Comparison of ENCODE assay signal across 20 cellular contexts in the genomic region with DNA sequence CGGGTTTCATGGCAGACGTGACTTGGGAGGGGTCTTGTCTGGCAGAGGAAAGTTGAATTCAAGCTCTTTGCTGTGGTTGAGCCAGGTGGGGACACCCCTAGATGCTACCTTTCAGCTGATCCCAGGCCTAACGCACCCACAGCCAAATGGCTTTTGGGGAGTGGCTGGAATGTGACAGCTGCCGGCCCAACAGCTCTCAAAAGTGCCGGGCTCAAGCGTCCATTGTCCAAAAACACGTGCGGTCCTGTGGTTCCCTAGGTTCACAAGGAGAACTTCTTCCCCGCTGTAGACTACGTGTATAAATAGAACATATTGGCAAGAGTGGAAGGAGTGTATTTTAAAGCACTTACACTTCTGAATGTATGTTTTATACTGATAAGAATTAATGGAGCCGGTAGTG.
DNase-seq lines count a peak whose midpoint lies in the region; ATAC-seq, FAIRE-seq and TF ChIP-seq lines count a peak whose summit lies in the region.
"Had no signal": no experiment of that assay in that cellular context is flagged by ENCODE, and none has a peak within 500 bp of the region (broad histone marks: within the 10 kb centered on the region; RNA-seq: fewer than 3 reads in every experiment).

No MANE protein-coding gene starts in this region.

- no peaks in the 10 kb centered on the region for H3F3A ChIP-seq in MM.1S (ENCODE audit: insufficient read depth, low read length)

- POLR2A ChIA-PET in HEK293 (lab: Yijun Ruan, JAX), result no interaction called here

- H3K4me3 Mint-ChIP-seq in brain, result no peak overlapping the region
- H3K4me3 Mint-ChIP-seq: IgD-negative memory B cell had no signal

- CTCF ChIA-PET in HEK293 (lab: Yijun Ruan, JAX), result no interaction called here

- H3K9me2 ChIP-seq in MM.1S (replicated peaks; ENCODE audit: insufficient read depth, low read length), result no peaks in the 10 kb centered on the region

- no peak overlapping the region for H3K4me2 ChIP-seq in MM.1S (ENCODE audit: low read depth, low read length)
- H3K4me2 ChIP-seq: A549 had no signal

- FAIRE-seq in D721Med (lab: Jason Lieb, UNC), result no peak
- FAIRE-seq: A549, H1 had no signal

- H4K20me1 ChIP-seq in MM.1S (ENCODE audit: insufficient read depth, low read length), result no peaks in the 10 kb centered on the region

- peaks cover 79% of the 10 kb centered on the region for H3K4me1 Mint-ChIP-seq in brain
- H3K4me1 Mint-ChIP-seq: IgD-negative memory B cell had no signal

- TF ChIP-seq POLR2A in testis (IDR thresholded peaks at IDR 0.05), result no peak

- intact Hi-C loops in right cardiac atrium (cut with DNase I) (no loop called here), testis (cut with DNase I; ENCODE audit: low total_unique reads) (no loop called here)

- H3K36me3 Mint-ChIP-seq in brain, result no peaks in the 10 kb centered on the region

- no peak overlapping the region for H3K9ac ChIP-seq in MM.1S (ENCODE audit: low read length)

- H3K27ac Mint-ChIP-seq in brain, result peak overlapping the region; percentile 32 to 96 (median 54)
- H3K27ac Mint-ChIP-seq: IgD-negative memory B cell had no signal

- peak in 2 of 3 donors; percentile 41 to 43 for DNase-seq in right cardiac atrium
- no peak for DNase-seq in testis
- DNase-seq in D721Med (ENCODE audit: insufficient read length, low spot score), result no peak
- DNase-seq in dedifferentiated amniotic fluid mesenchymal stem cell (ENCODE audit: extremely low spot score), result no peak
- DNase-seq in MM.1S, result no peak
- DNase-seq: BE2C, NCI-H1694, NCI-H2081, NCI-H2171, NCI-H345, NCI-H524, NCI-H82, Peyer's patch had no signal

- no peak for TF ChIP-seq CTCF in HEK293 (tag by site-specific recombination; IDR thresholded peaks at IDR 0.05)
- TF ChIP-seq CTCF in brain (conservative IDR thresholded peaks at IDR 0.05), result no peak
- TF ChIP-seq CTCF in testis (IDR thresholded peaks at IDR 0.05), result no peak
- TF ChIP-seq CTCF in D721Med (IDR thresholded peaks at IDR 0.05; ENCODE audit: insufficient read depth, missing control alignments), result no peak
- TF ChIP-seq CTCF in MM.1S (IDR thresholded peaks at IDR 0.05; ENCODE audit: low read length), result no peak

- H2AFZ ChIP-seq in MM.1S (ENCODE audit: low read length), result no peak overlapping the region

- H3K27me3 ChIP-seq in right cardiac atrium (ENCODE audit: control insufficient read depth, insufficient read depth), result no peaks in the 10 kb centered on the region
- no peaks in the 10 kb centered on the region for H3K27me3 ChIP-seq in testis
- peaks cover 96% of the 10 kb centered on the region for H3K27me3 ChIP-seq in MM.1S (replicated peaks; ENCODE audit: insufficient read depth, low read length)
- H3K27me3 ChIP-seq: Peyer's patch had no signal

- no peaks in the 10 kb centered on the region for H3K9me3 ChIP-seq in HEK293 (ENCODE audit: control insufficient read depth, insufficient read depth, low read depth, low read length)
- H3K9me3 ChIP-seq in right cardiac atrium (ENCODE audit: control insufficient read depth, low read length), result no peaks in the 10 kb centered on the region
- H3K9me3 ChIP-seq in testis, result no peaks in the 10 kb centered on the region
- no peaks in the 10 kb centered on the region for H3K9me3 ChIP-seq in MM.1S (replicated peaks; ENCODE audit: insufficient read depth, low read length)
- H3K9me3 ChIP-seq: A549, BE2C, Peyer's patch had no signal

- H3K4me3 ChIP-seq in HEK293 (ENCODE audit: low read depth, low read length) (no peak overlapping the region), right cardiac atrium (ENCODE audit: low read length) (no peak overlapping the region), testis (no peak overlapping the region), MM.1S (ENCODE audit: low read length) (no peak overlapping the region)
- H3K4me3 ChIP-seq: A549, Peyer's patch had no signal

- peaks cover 0 to 3% (median 0%) of the 10 kb centered on the region in 5 experiments for H3K9me3 Mint-ChIP-seq in brain

- H3K27me3 Mint-ChIP-seq in brain, result no peaks in the 10 kb centered on the region

- ATAC-seq in right cardiac atrium, result no peak
- no peak for ATAC-seq in activated CD4-positive, CD25-positive, alpha-beta regulatory T cell treated with anti-CD3 and anti-CD28 coated beads, Interleukin-2, amount 50 U/mL, for 24 hours
- ATAC-seq: A549, HCT116 had no signal

- H3K36me3 ChIP-seq in HEK293 (ENCODE audit: control insufficient read depth in 2 of 2, insufficient read depth in 1 of 2, low read length in 2 of 2) (no peaks in the 10 kb centered on the region), testis (ENCODE audit: low read depth, missing control alignments) (no peaks in the 10 kb centered on the region), MM.1S (replicated peaks; ENCODE audit: insufficient read depth, low read length) (no peaks in the 10 kb centered on the region)
- H3K36me3 ChIP-seq: BE2C, Peyer's patch had no signal

- 72% methylated on average over 11 of the region's 11 CpGs for WGBS in right cardiac atrium
- WGBS in testis, 2 donors, result 83 to 88% methylated on average over 10 to 11 of the region's 11 CpGs

- H3K79me2 ChIP-seq in MM.1S (ENCODE audit: low read length), result no peaks in the 10 kb centered on the region

- H3K4me1 ChIP-seq in HEK293 (ENCODE audit: control insufficient read depth, insufficient read depth, low read length) (peaks cover 18% of the 10 kb centered on the region), right cardiac atrium (ENCODE audit: control insufficient read depth, insufficient read depth, low read length) (peaks cover 3% of the 10 kb centered on the region), testis (peaks cover 55% of the 10 kb centered on the region), MM.1S (ENCODE audit: low read length) (no peaks in the 10 kb centered on the region)
- H3K4me1 ChIP-seq: A549, BE2C, Peyer's patch had no signal

- H3K27ac ChIP-seq in HEK293 (ENCODE audit: extremely low read depth, low read depth, low read length), result peak overlapping the region; percentile 67; the same call in 1 of the 2 replicates
- no peak overlapping the region for H3K27ac ChIP-seq in right cardiac atrium (ENCODE audit: low read length)
- peak overlapping the region; percentile 80 to 83 for H3K27ac ChIP-seq in testis
- no peak overlapping the region for H3K27ac ChIP-seq in MM.1S (ENCODE audit: low read length)
- H3K27ac ChIP-seq: A549 had no signal

TF ChIP-seq in HEK293, 187 proteins besides CTCF, POLR2A, EP300 and RAD21:
- TF ChIP-seq ZNF777 (tag by site-specific recombination; IDR thresholded peaks at IDR 0.05; ENCODE audit: borderline replicate concordance), result no peak
- TF ChIP-seq, protein P1, sequence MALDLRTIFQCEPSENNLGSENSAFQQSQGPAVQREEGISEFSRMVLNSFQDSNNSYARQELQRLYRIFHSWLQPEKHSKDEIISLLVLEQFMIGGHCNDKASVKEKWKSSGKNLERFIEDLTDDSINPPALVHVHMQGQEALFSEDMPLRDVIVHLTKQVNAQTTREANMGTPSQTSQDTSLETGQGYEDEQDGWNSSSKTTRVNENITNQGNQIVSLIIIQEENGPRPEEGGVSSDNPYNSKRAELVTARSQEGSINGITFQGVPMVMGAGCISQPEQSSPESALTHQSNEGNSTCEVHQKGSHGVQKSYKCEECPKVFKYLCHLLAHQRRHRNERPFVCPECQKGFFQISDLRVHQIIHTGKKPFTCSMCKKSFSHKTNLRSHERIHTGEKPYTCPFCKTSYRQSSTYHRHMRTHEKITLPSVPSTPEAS (tag by site-specific recombination; IDR thresholded peaks at IDR 0.05), result no peak
- no peak for TF ChIP-seq REPIN1 (tag by site-specific recombination; IDR thresholded peaks at IDR 0.05; ENCODE audit: low read depth)
- no peak for TF ChIP-seq ZFP41 (tag by site-specific recombination; IDR thresholded peaks at IDR 0.05; ENCODE audit: borderline replicate concordance)
- no peak for TF ChIP-seq ZNF48 (tag by site-specific recombination; IDR thresholded peaks at IDR 0.05)
- no peak for TF ChIP-seq ZNF114 (tag by site-specific recombination; IDR thresholded peaks at IDR 0.05)
- no peak for TF ChIP-seq ZBTB17 (tag by site-specific recombination; IDR thresholded peaks at IDR 0.05)
- TF ChIP-seq ZNF600 (tag by site-specific recombination; IDR thresholded peaks at IDR 0.05), result no peak
- no peak for TF ChIP-seq KLF8 (tag by site-specific recombination; IDR thresholded peaks at IDR 0.05)
- TF ChIP-seq ZBTB21 (tag by site-specific recombination; IDR thresholded peaks at IDR 0.05), result no peak
- TF ChIP-seq KLF9 (tag by site-specific recombination; IDR thresholded peaks at IDR 0.05; ENCODE audit: low read depth), result no peak
- no peak for TF ChIP-seq ZNF529 (tag by site-specific recombination; IDR thresholded peaks at IDR 0.05; ENCODE audit: insufficient replicate concordance)
- TF ChIP-seq, protein P2, sequence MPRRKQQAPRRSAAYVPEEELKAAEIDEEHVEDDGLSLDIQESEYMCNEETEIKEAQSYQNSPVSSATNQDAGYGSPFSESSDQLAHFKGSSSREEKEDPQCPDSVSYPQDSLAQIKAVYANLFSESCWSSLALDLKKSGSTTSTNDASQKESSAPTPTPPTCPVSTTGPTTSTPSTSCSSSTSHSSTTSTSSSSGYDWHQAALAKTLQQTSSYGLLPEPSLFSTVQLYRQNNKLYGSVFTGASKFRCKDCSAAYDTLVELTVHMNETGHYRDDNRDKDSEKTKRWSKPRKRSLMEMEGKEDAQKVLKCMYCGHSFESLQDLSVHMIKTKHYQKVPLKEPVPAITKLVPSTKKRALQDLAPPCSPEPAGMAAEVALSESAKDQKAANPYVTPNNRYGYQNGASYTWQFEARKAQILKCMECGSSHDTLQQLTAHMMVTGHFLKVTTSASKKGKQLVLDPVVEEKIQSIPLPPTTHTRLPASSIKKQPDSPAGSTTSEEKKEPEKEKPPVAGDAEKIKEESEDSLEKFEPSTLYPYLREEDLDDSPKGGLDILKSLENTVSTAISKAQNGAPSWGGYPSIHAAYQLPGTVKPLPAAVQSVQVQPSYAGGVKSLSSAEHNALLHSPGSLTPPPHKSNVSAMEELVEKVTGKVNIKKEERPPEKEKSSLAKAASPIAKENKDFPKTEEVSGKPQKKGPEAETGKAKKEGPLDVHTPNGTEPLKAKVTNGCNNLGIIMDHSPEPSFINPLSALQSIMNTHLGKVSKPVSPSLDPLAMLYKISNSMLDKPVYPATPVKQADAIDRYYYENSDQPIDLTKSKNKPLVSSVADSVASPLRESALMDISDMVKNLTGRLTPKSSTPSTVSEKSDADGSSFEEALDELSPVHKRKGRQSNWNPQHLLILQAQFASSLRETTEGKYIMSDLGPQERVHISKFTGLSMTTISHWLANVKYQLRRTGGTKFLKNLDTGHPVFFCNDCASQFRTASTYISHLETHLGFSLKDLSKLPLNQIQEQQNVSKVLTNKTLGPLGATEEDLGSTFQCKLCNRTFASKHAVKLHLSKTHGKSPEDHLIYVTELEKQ (tag by site-specific recombination; IDR thresholded peaks at IDR 0.05; ENCODE audit: borderline replicate concordance), result no peak
- TF ChIP-seq GLIS1 (tag by site-specific recombination; IDR thresholded peaks at IDR 0.05), result no peak
- no peak for TF ChIP-seq YY2 (tag by site-specific recombination; IDR thresholded peaks at IDR 0.05)
- TF ChIP-seq ZNF404 (tag by site-specific recombination; IDR thresholded peaks at IDR 0.05), result no peak
- TF ChIP-seq ZNF670 (tag by site-specific recombination; IDR thresholded peaks at IDR 0.05; ENCODE audit: low read depth), result no peak
- TF ChIP-seq IKZF3 (tag by site-specific recombination; IDR thresholded peaks at IDR 0.05), result no peak

Comparison
In these comparisons a context has a peak if more than half of its experiments do, and no peak if none do; other contexts are left out.
1. H3K27ac ChIP-seq: peak in HEK293 (single experiment) and testis (2 of 2); none in right cardiac atrium (single experiment) and MM.1S (single experiment).
2. DNase-seq: peak in right cardiac atrium (2 of 3); none in testis (single experiment), D721Med (single experiment), dedifferentiated amniotic fluid mesenchymal stem cell (single experiment) and MM.1S (single experiment).